ENCODE assay signal across 2 cellular contexts in the genomic region with DNA sequence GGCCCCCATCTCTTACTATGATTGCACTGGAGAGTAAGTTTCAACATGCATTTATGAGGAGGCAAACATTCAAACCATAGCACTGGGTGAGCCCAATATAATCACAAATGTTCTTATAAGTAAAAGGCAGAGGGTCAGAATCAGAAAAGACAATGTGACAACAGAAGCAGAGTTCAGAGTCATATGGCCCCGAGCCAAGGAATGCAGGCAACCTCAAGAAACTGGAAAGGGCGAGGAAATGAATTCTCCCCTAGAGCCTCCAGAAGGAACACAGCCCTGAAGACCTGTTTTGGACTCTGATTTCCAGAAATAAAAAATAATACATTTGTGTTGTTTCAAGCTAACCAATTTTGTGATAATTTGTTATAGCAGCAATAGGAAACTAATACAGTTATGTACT.
TF ChIP-seq lines count a peak whose summit lies in the region.

No MANE protein-coding gene starts in this region.

TF ChIP-seq in A549, 52 proteins besides CTCF, POLR2A, EP300 and RAD21:
- TF ChIP-seq CHD2 (IDR thresholded peaks at IDR 0.05; ENCODE audit: low read length, partially characterized antibody) = no peak
- no peak for TF ChIP-seq CBX2 (IDR thresholded peaks at IDR 0.05; ENCODE audit: borderline replicate concordance, low read depth)
- TF ChIP-seq GATA3 (IDR thresholded peaks at IDR 0.05; ENCODE audit: borderline replicate concordance) = no peak
- TF ChIP-seq CHD4 (IDR thresholded peaks at IDR 0.05; ENCODE audit: borderline replicate concordance) = no peak
- TF ChIP-seq, protein P1, sequence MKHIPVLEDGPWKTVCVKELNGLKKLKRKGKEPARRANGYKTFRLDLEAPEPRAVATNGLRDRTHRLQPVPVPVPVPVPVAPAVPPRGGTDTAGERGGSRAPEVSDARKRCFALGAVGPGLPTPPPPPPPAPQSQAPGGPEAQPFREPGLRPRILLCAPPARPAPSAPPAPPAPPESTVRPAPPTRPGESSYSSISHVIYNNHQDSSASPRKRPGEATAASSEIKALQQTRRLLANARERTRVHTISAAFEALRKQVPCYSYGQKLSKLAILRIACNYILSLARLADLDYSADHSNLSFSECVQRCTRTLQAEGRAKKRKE (CRISPR knock-in tag; IDR thresholded peaks at IDR 0.05; ENCODE audit: low read depth) = no peak
- TF ChIP-seq CEBPB (IDR thresholded peaks at IDR 0.05) = no peak
- no peak for TF ChIP-seq TP53 (CRISPR knock-in tag; IDR thresholded peaks at IDR 0.05)
- TF ChIP-seq KDM5A (IDR thresholded peaks at IDR 0.05) = no peak
- no peak for TF ChIP-seq SMC3 (IDR thresholded peaks at IDR 0.05)
- no peak for TF ChIP-seq RARB (CRISPR knock-in tag; IDR thresholded peaks at IDR 0.05)
- no peak for TF ChIP-seq NPAS2 (CRISPR knock-in tag; IDR thresholded peaks at IDR 0.05; ENCODE audit: borderline replicate concordance)
- no peak for TF ChIP-seq FOXS1 (CRISPR knock-in tag; IDR thresholded peaks at IDR 0.05)
- TF ChIP-seq CBX8 (IDR thresholded peaks at IDR 0.05) = no peak
- no peak for TF ChIP-seq RCOR1 (IDR thresholded peaks at IDR 0.05; ENCODE audit: low read depth, low read length)
- TF ChIP-seq JUNB (IDR thresholded peaks at IDR 0.05) = no peak
- TF ChIP-seq HOXB13 (CRISPR knock-in tag; IDR thresholded peaks at IDR 0.05; ENCODE audit: low read depth) = no peak
- TF ChIP-seq, protein P2, sequence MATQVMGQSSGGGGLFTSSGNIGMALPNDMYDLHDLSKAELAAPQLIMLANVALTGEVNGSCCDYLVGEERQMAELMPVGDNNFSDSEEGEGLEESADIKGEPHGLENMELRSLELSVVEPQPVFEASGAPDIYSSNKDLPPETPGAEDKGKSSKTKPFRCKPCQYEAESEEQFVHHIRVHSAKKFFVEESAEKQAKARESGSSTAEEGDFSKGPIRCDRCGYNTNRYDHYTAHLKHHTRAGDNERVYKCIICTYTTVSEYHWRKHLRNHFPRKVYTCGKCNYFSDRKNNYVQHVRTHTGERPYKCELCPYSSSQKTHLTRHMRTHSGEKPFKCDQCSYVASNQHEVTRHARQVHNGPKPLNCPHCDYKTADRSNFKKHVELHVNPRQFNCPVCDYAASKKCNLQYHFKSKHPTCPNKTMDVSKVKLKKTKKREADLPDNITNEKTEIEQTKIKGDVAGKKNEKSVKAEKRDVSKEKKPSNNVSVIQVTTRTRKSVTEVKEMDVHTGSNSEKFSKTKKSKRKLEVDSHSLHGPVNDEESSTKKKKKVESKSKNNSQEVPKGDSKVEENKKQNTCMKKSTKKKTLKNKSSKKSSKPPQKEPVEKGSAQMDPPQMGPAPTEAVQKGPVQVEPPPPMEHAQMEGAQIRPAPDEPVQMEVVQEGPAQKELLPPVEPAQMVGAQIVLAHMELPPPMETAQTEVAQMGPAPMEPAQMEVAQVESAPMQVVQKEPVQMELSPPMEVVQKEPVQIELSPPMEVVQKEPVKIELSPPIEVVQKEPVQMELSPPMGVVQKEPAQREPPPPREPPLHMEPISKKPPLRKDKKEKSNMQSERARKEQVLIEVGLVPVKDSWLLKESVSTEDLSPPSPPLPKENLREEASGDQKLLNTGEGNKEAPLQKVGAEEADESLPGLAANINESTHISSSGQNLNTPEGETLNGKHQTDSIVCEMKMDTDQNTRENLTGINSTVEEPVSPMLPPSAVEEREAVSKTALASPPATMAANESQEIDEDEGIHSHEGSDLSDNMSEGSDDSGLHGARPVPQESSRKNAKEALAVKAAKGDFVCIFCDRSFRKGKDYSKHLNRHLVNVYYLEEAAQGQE (IDR thresholded peaks at IDR 0.05) = no peak
- no peak for TF ChIP-seq ESRRA (IDR thresholded peaks at IDR 0.05; ENCODE audit: borderline replicate concordance, low read length)
- TF ChIP-seq, protein P3, sequence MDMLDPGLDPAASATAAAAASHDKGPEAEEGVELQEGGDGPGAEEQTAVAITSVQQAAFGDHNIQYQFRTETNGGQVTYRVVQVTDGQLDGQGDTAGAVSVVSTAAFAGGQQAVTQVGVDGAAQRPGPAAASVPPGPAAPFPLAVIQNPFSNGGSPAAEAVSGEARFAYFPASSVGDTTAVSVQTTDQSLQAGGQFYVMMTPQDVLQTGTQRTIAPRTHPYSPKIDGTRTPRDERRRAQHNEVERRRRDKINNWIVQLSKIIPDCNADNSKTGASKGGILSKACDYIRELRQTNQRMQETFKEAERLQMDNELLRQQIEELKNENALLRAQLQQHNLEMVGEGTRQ (IDR thresholded peaks at IDR 0.05) = no peak
TF ChIP-seq in A549: peak in this region for 0.

TF ChIP-seq in IMR-90, 13 proteins besides CTCF, POLR2A, EP300 and RAD21 (continued from another document):
- TF ChIP-seq BHLHE40 (IDR thresholded peaks at IDR 0.05; ENCODE audit: low read depth, low read length) (no peak), RCOR1 (IDR thresholded peaks at IDR 0.05; ENCODE audit: insufficient replicate concordance, low read length) (no peak), RFX5 (IDR thresholded peaks at IDR 0.05; ENCODE audit: low read depth, low read length) (no peak), MAZ (IDR thresholded peaks at IDR 0.05; ENCODE audit: borderline replicate concordance, low read depth, low read length) (no peak)
- TF ChIP-seq, protein P3 (IDR thresholded peaks at IDR 0.05; ENCODE audit: low read depth, low read length) = no peak
- TF ChIP-seq, protein P4, sequence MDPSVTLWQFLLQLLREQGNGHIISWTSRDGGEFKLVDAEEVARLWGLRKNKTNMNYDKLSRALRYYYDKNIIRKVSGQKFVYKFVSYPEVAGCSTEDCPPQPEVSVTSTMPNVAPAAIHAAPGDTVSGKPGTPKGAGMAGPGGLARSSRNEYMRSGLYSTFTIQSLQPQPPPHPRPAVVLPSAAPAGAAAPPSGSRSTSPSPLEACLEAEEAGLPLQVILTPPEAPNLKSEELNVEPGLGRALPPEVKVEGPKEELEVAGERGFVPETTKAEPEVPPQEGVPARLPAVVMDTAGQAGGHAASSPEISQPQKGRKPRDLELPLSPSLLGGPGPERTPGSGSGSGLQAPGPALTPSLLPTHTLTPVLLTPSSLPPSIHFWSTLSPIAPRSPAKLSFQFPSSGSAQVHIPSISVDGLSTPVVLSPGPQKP (IDR thresholded peaks at IDR 0.05; ENCODE audit: borderline replicate concordance, low read depth, low read length) = no peak
TF ChIP-seq in IMR-90: peak in this region for 0.
